ENCODE assay signal across 11 cellular contexts in the genomic region with DNA sequence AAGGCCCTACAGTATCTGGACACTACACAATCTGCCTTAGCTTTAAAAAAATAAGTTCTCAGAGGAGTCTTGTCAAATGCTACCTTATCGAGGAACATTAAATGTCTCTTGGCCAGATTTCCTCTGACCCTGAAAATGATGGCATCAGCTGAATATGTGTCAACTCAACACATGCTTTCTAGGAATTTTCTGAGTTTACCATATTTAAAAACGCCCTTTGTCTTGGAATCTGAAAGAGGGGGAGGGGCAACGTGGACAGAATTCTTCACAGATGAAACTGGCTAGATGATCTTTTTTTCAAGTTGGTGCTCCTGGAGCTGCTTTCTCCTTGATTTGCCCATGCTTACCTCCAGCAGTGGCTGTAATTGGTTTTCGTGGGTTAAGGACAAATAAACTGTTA. TPM values are rescaled to one million over a fixed set of nuclear protein-coding genes. Genes with fewer than 3 reads are reported as not detected.
DNase-seq lines count a peak whose midpoint lies in the region; ATAC-seq and TF ChIP-seq lines count a peak whose summit lies in the region.
"Had no signal": no experiment of that assay in that cellular context is flagged by ENCODE, and none has a peak within 500 bp of the region (broad histone marks: within the 10 kb centered on the region; RNA-seq: fewer than 3 reads in every experiment).

No MANE protein-coding gene starts in this region.

- peaks cover 0 to 3% (median 0%) of the 10 kb centered on the region in 5 donors for H3K9me3 ChIP-seq in subcutaneous abdominal adipose tissue (ENCODE audit: control insufficient read depth in 5 of 5, low read length in 5 of 5)

- CTCF ChIA-PET in WTC11 (lab: Charles Lee): interaction anchor here (1.0 kb wide), 1 partner anchor 10 kb away, joined by 3 read pairs; no protein-coding TSS in a partner anchor

- peak overlapping the region; percentile 8 for H3K27ac Mint-ChIP-seq in activated naive CD4-positive, alpha-beta T cell treated with anti-CD3 and anti-CD28 coated beads, Interleukin-2, amount 50 U/mL, for 24 hours
- peak overlapping the region; percentile 96 for H3K27ac Mint-ChIP-seq in WTC11
- H3K27ac Mint-ChIP-seq in immature natural killer cell: peak overlapping the region in 1 of 6 donors; percentile 40
- H3K27ac Mint-ChIP-seq: stimulated activated naive B cell treated with anti-CD40 and anti-IgM and Interleukin-4, amounts not matched to agents 10 μg/mL and 1 μg/mL and 100 μg/mL, for 72 hours had no signal

- H3K36me3 Mint-ChIP-seq in activated naive CD4-positive, alpha-beta T cell treated with anti-CD3 and anti-CD28 coated beads, Interleukin-2, amount 50 U/mL, for 24 hours: no peaks in the 10 kb centered on the region
- H3K36me3 Mint-ChIP-seq in WTC11 (peaks cover 40% of the 10 kb centered on the region), immature natural killer cell (no peaks in the 10 kb centered on the region)

- POLR2A ChIA-PET in WTC11 (lab: Charles Lee): interaction anchor here (0.8 to 1.0 kb wide), 3 partner anchors 10 to 69 kb away, joined by 3 to 4 read pairs (median 4); no protein-coding TSS in a partner anchor

- H3K9ac ChIP-seq in subcutaneous abdominal adipose tissue (ENCODE audit: low read length in 5 of 5): peak overlapping the region in 2 of 5 donors; percentile 78 to 79

- peak overlapping the region; percentile 67 to 97 (median 84) for H3K4me3 ChIP-seq in subcutaneous abdominal adipose tissue (ENCODE audit: low read depth in 1 of 5, low read length in 5 of 5)

- no peak for DNase-seq in activated naive CD4-positive, alpha-beta T cell treated with Interleukin-2 at 50 U/mL for 16 hours
- DNase-seq in WTC11 (ENCODE audit: low spot score): no peak
- DNase-seq in immature natural killer cell: no peak
- DNase-seq: NK-92 treated with Interleukin-12 subunit alpha and Interleukin-12 subunit beta, amount 100 ng/mL, for 24 hours; stimulated activated naive B cell treated with anti-CD40 and anti-IgM and Interleukin-4, amounts not matched to agents 10 μg/mL and 1 μg/mL and 100 μg/mL, for 72 hours had no signal

- peaks cover 19% of the 10 kb centered on the region for H3K4me1 Mint-ChIP-seq in activated naive CD4-positive, alpha-beta T cell treated with anti-CD3 and anti-CD28 coated beads, Interleukin-2, amount 50 U/mL, for 24 hours
- H3K4me1 Mint-ChIP-seq in WTC11: peaks cover 53% of the 10 kb centered on the region
- H3K4me1 Mint-ChIP-seq in immature natural killer cell: peaks cover 31 to 40% of the 10 kb centered on the region in 2 donors

- H3K4me3 Mint-ChIP-seq in activated naive CD4-positive, alpha-beta T cell treated with anti-CD3 and anti-CD28 coated beads, Interleukin-2, amount 50 U/mL, for 24 hours: no peak overlapping the region
- H3K4me3 Mint-ChIP-seq in WTC11 (peak overlapping the region; percentile 97), immature natural killer cell (peak overlapping the region in 4 of 5 donors; percentile 72 to 93 (median 83))

- peaks cover 2 to 38% (median 32%) of the 10 kb centered on the region in 5 donors for H3K4me1 ChIP-seq in subcutaneous abdominal adipose tissue (ENCODE audit: control insufficient read depth in 5 of 5, insufficient read depth in 5 of 5, low read length in 5 of 5)

- H3K9me3 Mint-ChIP-seq in activated naive CD4-positive, alpha-beta T cell treated with anti-CD3 and anti-CD28 coated beads, Interleukin-2, amount 50 U/mL, for 24 hours: no peaks in the 10 kb centered on the region
- H3K9me3 Mint-ChIP-seq in WTC11 (no peaks in the 10 kb centered on the region), immature natural killer cell (no peaks in the 10 kb centered on the region)

- H3K27me3 Mint-ChIP-seq in activated naive CD4-positive, alpha-beta T cell treated with anti-CD3 and anti-CD28 coated beads, Interleukin-2, amount 50 U/mL, for 24 hours: peaks cover 44% of the 10 kb centered on the region
- H3K27me3 Mint-ChIP-seq in WTC11 (ENCODE audit: low read depth): no peaks in the 10 kb centered on the region; the same call in 1 of the 2 replicates
- H3K27me3 Mint-ChIP-seq in immature natural killer cell (ENCODE audit: low read depth in 3 of 3): peaks cover 18 to 29% (median 25%) of the 10 kb centered on the region in 3 donors

- H3K36me3 ChIP-seq in subcutaneous abdominal adipose tissue (ENCODE audit: control insufficient read depth in 5 of 5, insufficient read depth in 5 of 5, low read length in 5 of 5): peaks cover 0 to 3% (median 0%) of the 10 kb centered on the region in 5 donors

- H3K27me3 ChIP-seq in subcutaneous abdominal adipose tissue (ENCODE audit: control insufficient read depth in 5 of 5, insufficient read depth in 4 of 5, low read length in 5 of 5): no peaks in the 10 kb centered on the region

- TF ChIP-seq CTCF in WTC11 (IDR thresholded peaks at IDR 0.05): no peak

- ATAC-seq in WTC11 (no peak), GM18502 (IDR thresholded peaks at IDR 0.05; ENCODE audit: poor library complexity, unreplicated experiment) (no peak), GM19455 (IDR thresholded peaks at IDR 0.05; ENCODE audit: unreplicated experiment) (no peak), HG02938 (IDR thresholded peaks at IDR 0.05; ENCODE audit: unreplicated experiment) (no peak)
- ATAC-seq: stimulated activated naive B cell treated with anti-CD40 and anti-IgM and Interleukin-4, amounts not matched to agents 10 μg/mL and 1 μg/mL and 100 μg/mL, for 72 hours had no signal

- no peak overlapping the region for H3K27ac ChIP-seq in subcutaneous abdominal adipose tissue (ENCODE audit: low read depth, low read length)
- H3K27ac ChIP-seq: C4-2B had no signal

TF ChIP-seq in WTC11, 78 proteins besides CTCF, POLR2A, EP300 and RAD21:
- no peak for TF ChIP-seq ZNF416 (CRISPR knock-in tag; IDR thresholded peaks at IDR 0.05)
- TF ChIP-seq, protein P1, sequence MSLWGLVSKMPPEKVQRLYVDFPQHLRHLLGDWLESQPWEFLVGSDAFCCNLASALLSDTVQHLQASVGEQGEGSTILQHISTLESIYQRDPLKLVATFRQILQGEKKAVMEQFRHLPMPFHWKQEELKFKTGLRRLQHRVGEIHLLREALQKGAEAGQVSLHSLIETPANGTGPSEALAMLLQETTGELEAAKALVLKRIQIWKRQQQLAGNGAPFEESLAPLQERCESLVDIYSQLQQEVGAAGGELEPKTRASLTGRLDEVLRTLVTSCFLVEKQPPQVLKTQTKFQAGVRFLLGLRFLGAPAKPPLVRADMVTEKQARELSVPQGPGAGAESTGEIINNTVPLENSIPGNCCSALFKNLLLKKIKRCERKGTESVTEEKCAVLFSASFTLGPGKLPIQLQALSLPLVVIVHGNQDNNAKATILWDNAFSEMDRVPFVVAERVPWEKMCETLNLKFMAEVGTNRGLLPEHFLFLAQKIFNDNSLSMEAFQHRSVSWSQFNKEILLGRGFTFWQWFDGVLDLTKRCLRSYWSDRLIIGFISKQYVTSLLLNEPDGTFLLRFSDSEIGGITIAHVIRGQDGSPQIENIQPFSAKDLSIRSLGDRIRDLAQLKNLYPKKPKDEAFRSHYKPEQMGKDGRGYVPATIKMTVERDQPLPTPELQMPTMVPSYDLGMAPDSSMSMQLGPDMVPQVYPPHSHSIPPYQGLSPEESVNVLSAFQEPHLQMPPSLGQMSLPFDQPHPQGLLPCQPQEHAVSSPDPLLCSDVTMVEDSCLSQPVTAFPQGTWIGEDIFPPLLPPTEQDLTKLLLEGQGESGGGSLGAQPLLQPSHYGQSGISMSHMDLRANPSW (CRISPR knock-in tag; conservative IDR thresholded peaks at IDR 0.05; ENCODE audit: low read depth): no peak
- TF ChIP-seq NR3C1 (CRISPR knock-in tag; conservative IDR thresholded peaks at IDR 0.05; ENCODE audit: low read depth): no peak
- TF ChIP-seq OVOL2 (CRISPR knock-in tag; IDR thresholded peaks at IDR 0.05; ENCODE audit: borderline replicate concordance): no peak
- no peak for TF ChIP-seq GABPB1 (CRISPR knock-in tag; IDR thresholded peaks at IDR 0.05)
- TF ChIP-seq NFATC4 (CRISPR knock-in tag; IDR thresholded peaks at IDR 0.05): no peak
- TF ChIP-seq, protein P2, sequence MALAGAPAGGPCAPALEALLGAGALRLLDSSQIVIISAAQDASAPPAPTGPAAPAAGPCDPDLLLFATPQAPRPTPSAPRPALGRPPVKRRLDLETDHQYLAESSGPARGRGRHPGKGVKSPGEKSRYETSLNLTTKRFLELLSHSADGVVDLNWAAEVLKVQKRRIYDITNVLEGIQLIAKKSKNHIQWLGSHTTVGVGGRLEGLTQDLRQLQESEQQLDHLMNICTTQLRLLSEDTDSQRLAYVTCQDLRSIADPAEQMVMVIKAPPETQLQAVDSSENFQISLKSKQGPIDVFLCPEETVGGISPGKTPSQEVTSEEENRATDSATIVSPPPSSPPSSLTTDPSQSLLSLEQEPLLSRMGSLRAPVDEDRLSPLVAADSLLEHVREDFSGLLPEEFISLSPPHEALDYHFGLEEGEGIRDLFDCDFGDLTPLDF (CRISPR knock-in tag; IDR thresholded peaks at IDR 0.05): no peak
- TF ChIP-seq, protein P3, sequence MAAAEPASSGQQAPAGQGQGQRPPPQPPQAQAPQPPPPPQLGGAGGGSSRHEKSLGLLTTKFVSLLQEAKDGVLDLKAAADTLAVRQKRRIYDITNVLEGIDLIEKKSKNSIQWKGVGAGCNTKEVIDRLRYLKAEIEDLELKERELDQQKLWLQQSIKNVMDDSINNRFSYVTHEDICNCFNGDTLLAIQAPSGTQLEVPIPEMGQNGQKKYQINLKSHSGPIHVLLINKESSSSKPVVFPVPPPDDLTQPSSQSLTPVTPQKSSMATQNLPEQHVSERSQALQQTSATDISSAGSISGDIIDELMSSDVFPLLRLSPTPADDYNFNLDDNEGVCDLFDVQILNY (CRISPR knock-in tag; IDR thresholded peaks at IDR 0.05): no peak
- TF ChIP-seq, protein P4, sequence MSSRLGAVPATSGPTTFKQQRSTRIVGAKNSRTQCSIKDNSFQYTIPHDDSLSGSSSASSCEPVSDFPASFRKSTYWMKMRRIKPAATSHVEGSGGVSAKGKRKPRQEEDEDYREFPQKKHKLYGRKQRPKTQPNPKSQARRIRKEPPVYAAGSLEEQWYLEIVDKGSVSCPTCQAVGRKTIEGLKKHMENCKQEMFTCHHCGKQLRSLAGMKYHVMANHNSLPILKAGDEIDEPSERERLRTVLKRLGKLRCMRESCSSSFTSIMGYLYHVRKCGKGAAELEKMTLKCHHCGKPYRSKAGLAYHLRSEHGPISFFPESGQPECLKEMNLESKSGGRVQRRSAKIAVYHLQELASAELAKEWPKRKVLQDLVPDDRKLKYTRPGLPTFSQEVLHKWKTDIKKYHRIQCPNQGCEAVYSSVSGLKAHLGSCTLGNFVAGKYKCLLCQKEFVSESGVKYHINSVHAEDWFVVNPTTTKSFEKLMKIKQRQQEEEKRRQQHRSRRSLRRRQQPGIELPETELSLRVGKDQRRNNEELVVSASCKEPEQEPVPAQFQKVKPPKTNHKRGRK (CRISPR knock-in tag; IDR thresholded peaks at IDR 0.05; ENCODE audit: borderline replicate concordance): no peak
- no peak for TF ChIP-seq NR2C2 (CRISPR knock-in tag; IDR thresholded peaks at IDR 0.05)

RNA-seq across cellular contexts. Expression of a gene that starts 5.1 kb away (rescaled TPM):
- 167 to 182 TPM (median 169 TPM) in 3 replicates for total RNA-seq in WTC11 (2021)
- polyA plus RNA-seq in immature natural killer cell: 1 to 10 TPM in 2 of 3 donors, under 1 TPM in 1; 0.75 to 1.7 (median 1.6) TPM
